12 cellular contexts compared by ENCODE assay signal in the genomic region with DNA sequence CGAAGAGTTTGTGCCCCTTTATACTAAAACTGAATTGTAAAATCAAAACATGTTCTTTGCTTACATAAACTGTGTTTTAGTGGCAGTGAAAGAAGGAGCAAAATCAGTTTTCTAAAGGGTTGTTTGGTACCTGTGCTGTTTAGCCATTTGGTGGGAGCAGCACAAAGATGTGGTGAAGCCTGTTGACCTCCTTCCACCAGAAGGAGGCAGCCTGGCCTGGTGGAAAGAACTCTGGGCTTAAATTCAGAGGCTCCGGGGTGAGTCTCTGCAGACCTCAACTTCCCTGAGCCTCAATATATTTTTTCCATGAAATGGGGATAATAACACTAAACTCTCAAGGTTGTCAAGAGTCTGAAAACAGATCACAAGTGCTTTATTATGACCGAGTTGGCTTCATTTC.
DNase-seq lines count a peak whose midpoint lies in the region; ATAC-seq and TF ChIP-seq lines count a peak whose summit lies in the region.
"Had no signal": no experiment of that assay in that cellular context is flagged by ENCODE, and none has a peak within 500 bp of the region (broad histone marks: within the 10 kb centered on the region; RNA-seq: fewer than 3 reads in every experiment).

No MANE protein-coding gene starts in this region.

- H3K27ac ChIP-seq in endodermal cell (ENCODE audit: low read depth, low read length) (no peak overlapping the region), testis (no peak overlapping the region)

- H3K9me3 ChIP-seq in T-helper 17 cell (ENCODE audit: control insufficient read depth, low read length, poor library complexity, severe bottlenecking) (no peaks in the 10 kb centered on the region), endodermal cell (ENCODE audit: control insufficient read depth, low read length) (no peaks in the 10 kb centered on the region), testis (no peaks in the 10 kb centered on the region)

- H3K4me3 Mint-ChIP-seq in T-helper 17 cell: no peak overlapping the region
- no peak overlapping the region for H3K4me3 Mint-ChIP-seq in endodermal cell
- H3K4me3 Mint-ChIP-seq: activated B cell treated with CpG ODN at 0.5 μM for 24 hours; activated naive CD8-positive, alpha-beta T cell treated with anti-CD3 and anti-CD28 coated beads, Interleukin-2, amount 10 ng/mL, durations not matched to agents 7 days and 5 days; effector memory CD8-positive, alpha-beta T cell had no signal

- H3K4me1 Mint-ChIP-seq in T-helper 17 cell (peaks cover 7% of the 10 kb centered on the region), endodermal cell (peaks cover 10% of the 10 kb centered on the region)
- H3K4me1 Mint-ChIP-seq: activated B cell treated with CpG ODN at 0.5 μM for 24 hours had no signal

- 86 to 89% methylated on average over 3 of the region's 3 CpGs for WGBS in endodermal cell (ENCODE audit: insufficient coverage in 1 of 2, insufficient read length in 1 of 2), 2 experiments
- WGBS in testis, 2 donors: 64 to 81% methylated on average over 3 of the region's 3 CpGs

- H3K9ac ChIP-seq in endodermal cell (ENCODE audit: extremely low read depth, low read length, poor library complexity, severe bottlenecking): no peak overlapping the region

- intact Hi-C loops in testis (cut with DNase I; ENCODE audit: low total_unique reads): no loop called here

- no peaks in the 10 kb centered on the region for H3K36me3 ChIP-seq in endodermal cell (ENCODE audit: control insufficient read depth, insufficient read depth, low read length)
- H3K36me3 ChIP-seq in testis (ENCODE audit: low read depth, missing control alignments): no peaks in the 10 kb centered on the region

- H3K4me3 ChIP-seq in endodermal cell (ENCODE audit: low read length) (no peak overlapping the region), testis (no peak overlapping the region)

- H3K27me3 Mint-ChIP-seq in T-helper 17 cell (peaks cover 16% of the 10 kb centered on the region), endodermal cell (ENCODE audit: insufficient read depth) (no peaks in the 10 kb centered on the region)

- H3K27ac Mint-ChIP-seq in T-helper 17 cell (no peak overlapping the region), endodermal cell (no peak overlapping the region)
- H3K27ac Mint-ChIP-seq: activated B cell treated with CpG ODN at 0.5 μM for 24 hours; activated naive CD8-positive, alpha-beta T cell treated with anti-CD3 and anti-CD28 coated beads, Interleukin-2, amount 10 ng/mL, durations not matched to agents 7 days and 5 days; effector memory CD8-positive, alpha-beta T cell had no signal

- DNase-seq in stimulated activated CD4-positive, alpha-beta T cell treated with anti-CD3 and anti-CD28 coated beads, Interleukin-12 subunit alpha, Interleukin-12 subunit beta, amount 100 ng/mL, for 4 hours: peak; percentile 24
- no peak for DNase-seq in stimulated activated CD4-positive, alpha-beta T cell treated with anti-CD3 and anti-CD28 coated beads, Interleukin-1b, Interleukin-23, amount 100 ng/mL, for 48 hours
- DNase-seq in T-helper 17 cell: no peak
- DNase-seq in endodermal cell: peak; percentile 74
- peak; percentile 36 for DNase-seq in testis
- no peak for DNase-seq in KG1 (lab: John Stamatoyannopoulos, UW)
- DNase-seq in COLO829 (ENCODE audit: low spot score): no peak
- DNase-seq: activated B cell treated with CpG ODN at 0.5 μM for 24 hours; activated naive CD8-positive, alpha-beta T cell treated with anti-CD3 and anti-CD28 coated beads, Interleukin-2, amount 10 ng/mL, durations not matched to agents 7 days and 5 days; NCI-H226 had no signal

- no peaks in the 10 kb centered on the region for H3K4me1 ChIP-seq in endodermal cell (ENCODE audit: control insufficient read depth, insufficient read depth, low read length)
- no peaks in the 10 kb centered on the region for H3K4me1 ChIP-seq in testis

- peak; percentile 82 for TF ChIP-seq CTCF in endodermal cell (conservative IDR thresholded peaks at IDR 0.05)
- no peak for TF ChIP-seq CTCF in testis (IDR thresholded peaks at IDR 0.05)

- H3K27me3 ChIP-seq in endodermal cell (ENCODE audit: control insufficient read depth, insufficient read depth, low read length, poor library complexity, severe bottlenecking) (no peaks in the 10 kb centered on the region), testis (no peaks in the 10 kb centered on the region)

- no peaks in the 10 kb centered on the region for H3K9me3 Mint-ChIP-seq in endodermal cell
- H3K9me3 Mint-ChIP-seq: activated B cell treated with CpG ODN at 0.5 μM for 24 hours; activated naive CD8-positive, alpha-beta T cell treated with anti-CD3 and anti-CD28 coated beads, Interleukin-2, amount 10 ng/mL, durations not matched to agents 7 days and 5 days; effector memory CD8-positive, alpha-beta T cell had no signal

- H3K36me3 Mint-ChIP-seq in T-helper 17 cell (ENCODE audit: low read depth): peaks cover 3% of the 10 kb centered on the region
- H3K36me3 Mint-ChIP-seq in endodermal cell (ENCODE audit: low read depth): no peaks in the 10 kb centered on the region
- H3K36me3 Mint-ChIP-seq: activated naive CD8-positive, alpha-beta T cell treated with anti-CD3 and anti-CD28 coated beads, Interleukin-2, amount 10 ng/mL, durations not matched to agents 7 days and 5 days had no signal

- no peak for TF ChIP-seq POLR2A in testis (IDR thresholded peaks at IDR 0.05)

- ATAC-seq in T-helper 17 cell: peak; percentile 47
- ATAC-seq in HG03571 (IDR thresholded peaks at IDR 0.05; ENCODE audit: unreplicated experiment): no peak
- ATAC-seq: effector memory CD8-positive, alpha-beta T cell had no signal

Comparison
In these comparisons a context has a peak if more than half of its experiments do, and no peak if none do; other contexts are left out.
1. DNase-seq: peak in stimulated activated CD4-positive, alpha-beta T cell treated with anti-CD3 and anti-CD28 coated beads, Interleukin-12 subunit alpha, Interleukin-12 subunit beta, amount 100 ng/mL, for 4 hours (single experiment), endodermal cell (single experiment) and testis (single experiment); none in stimulated activated CD4-positive, alpha-beta T cell treated with anti-CD3 and anti-CD28 coated beads, Interleukin-1b, Interleukin-23, amount 100 ng/mL, for 48 hours (single experiment), T-helper 17 cell (0 of 3), KG1 (single experiment) and COLO829 (single experiment).